Comparison of ENCODE assay signal across 18 cellular contexts in genomic region chr17:66664336-66664735, GRCh38.
DNase-seq lines count a peak whose midpoint lies in the region; ATAC-seq and TF ChIP-seq lines count a peak whose summit lies in the region.
"Had no signal": no experiment of that assay in that cellular context is flagged by ENCODE, and none has a peak within 500 bp of the region (broad histone marks: within the 10 kb centered on the region; RNA-seq: fewer than 3 reads in every experiment).

No MANE protein-coding gene starts in this region.

- H3K27ac ChIP-seq in VCaP: peak overlapping the region; percentile 78
- no peak overlapping the region for H3K27ac ChIP-seq in naive thymus-derived CD4-positive, alpha-beta T cell (ENCODE audit: low read depth, low read length)
- H3K27ac ChIP-seq: 22Rv1; BLaER1 treated with 17β-estradiol and CSF1 and Interleukin-3, amounts not matched to agents 10 nM and 100 nM; HL-60 had no signal

- no peak overlapping the region for H3K4me3 ChIP-seq in naive thymus-derived CD4-positive, alpha-beta T cell (ENCODE audit: low read length)
- H3K4me3 ChIP-seq: A549; BLaER1 treated with 17β-estradiol and CSF1 and Interleukin-3, amounts not matched to agents 10 nM and 100 nM; GM23338 had no signal

- H3K9me3 Mint-ChIP-seq in activated CD4-positive, alpha-beta T cell treated with anti-CD3 and anti-CD28 coated beads for 36 hours (ENCODE audit: low read depth): peaks cover 2% of the 10 kb centered on the region
- H3K9me3 Mint-ChIP-seq in activated T-cell treated with anti-CD3 and anti-CD28 coated beads, Interleukin-2, amount 50 U/mL, for 72 hours: peaks cover 0 to 3% of the 10 kb centered on the region in 2 donors
- no peaks in the 10 kb centered on the region for H3K9me3 Mint-ChIP-seq in activated T-cell treated with anti-CD3 and anti-CD28 coated beads, Interleukin-2, amount 50 U/mL, for 4 hours
- H3K9me3 Mint-ChIP-seq in naive thymus-derived CD4-positive, alpha-beta T cell: peaks cover 0 to 5% (median 0%) of the 10 kb centered on the region in 11 donors
- H3K9me3 Mint-ChIP-seq: HFFc6 had no signal

- H3K27me3 Mint-ChIP-seq in activated CD4-positive, alpha-beta T cell treated with anti-CD3 and anti-CD28 coated beads for 36 hours: no peaks in the 10 kb centered on the region
- no peaks in the 10 kb centered on the region for H3K27me3 Mint-ChIP-seq in activated T-cell treated with anti-CD3 and anti-CD28 coated beads, Interleukin-2, amount 50 U/mL, for 72 hours (ENCODE audit: low read depth)
- no peaks in the 10 kb centered on the region for H3K27me3 Mint-ChIP-seq in activated T-cell treated with anti-CD3 and anti-CD28 coated beads, Interleukin-2, amount 50 U/mL, for 4 hours (ENCODE audit: low read depth)
- no peaks in the 10 kb centered on the region for H3K27me3 Mint-ChIP-seq in naive thymus-derived CD4-positive, alpha-beta T cell
- H3K27me3 Mint-ChIP-seq: CD4-positive, CD25-positive, alpha-beta regulatory T cell had no signal

- H3K36me3 ChIP-seq in naive thymus-derived CD4-positive, alpha-beta T cell (ENCODE audit: control insufficient read depth in 2 of 3, insufficient read depth in 3 of 3, low read length in 3 of 3): no peaks in the 10 kb centered on the region

- peaks cover 82% of the 10 kb centered on the region for H3K4me1 Mint-ChIP-seq in activated CD4-positive, alpha-beta T cell treated with anti-CD3 and anti-CD28 coated beads for 36 hours
- H3K4me1 Mint-ChIP-seq in activated T-cell treated with anti-CD3 and anti-CD28 coated beads, Interleukin-2, amount 50 U/mL, for 72 hours (ENCODE audit: low read depth): peaks cover 94% of the 10 kb centered on the region
- peaks cover 73% of the 10 kb centered on the region for H3K4me1 Mint-ChIP-seq in activated T-cell treated with anti-CD3 and anti-CD28 coated beads, Interleukin-2, amount 50 U/mL, for 4 hours (ENCODE audit: low read depth)
- H3K4me1 Mint-ChIP-seq in naive thymus-derived CD4-positive, alpha-beta T cell: peaks cover 41 to 93% (median 78%) of the 10 kb centered on the region in 7 donors
- H3K4me1 Mint-ChIP-seq: GM23338 had no signal

- H3K27me3 ChIP-seq in naive thymus-derived CD4-positive, alpha-beta T cell (ENCODE audit: control insufficient read depth in 2 of 2, insufficient read depth in 2 of 2, low read length in 2 of 2): no peaks in the 10 kb centered on the region
- H3K27me3 ChIP-seq: BLaER1 treated with 17β-estradiol and CSF1 and Interleukin-3, amounts not matched to agents 10 nM and 100 nM had no signal

- POLR2A ChIA-PET in activated CD4-positive, alpha-beta T cell treated with anti-CD3 and anti-CD28 coated beads for 36 hours (lab: Charles Lee): no interaction called here
- POLR2A ChIA-PET in naive thymus-derived CD4-positive, alpha-beta T cell (lab: Charles Lee): no interaction called here

- DNase-seq in activated CD4-positive, alpha-beta T cell treated with anti-CD3 and anti-CD28 coated beads for 36 hours: peak; percentile 26
- no peak for DNase-seq in activated CD4-positive, alpha-beta T cell treated with anti-CD3 and anti-CD28 coated beads, Interleukin-2, amount 50 U/mL, for 4 hours
- DNase-seq in activated T-cell treated with anti-CD3 and anti-CD28 coated beads, Interleukin-2, amount 50 U/mL, for 72 hours: peak in 1 of 2 donors; percentile 34
- no peak for DNase-seq in activated T-cell treated with anti-CD3 and anti-CD28 coated beads, Interleukin-2, amount 50 U/mL, for 4 hours
- no peak for DNase-seq in naive thymus-derived CD4-positive, alpha-beta T cell
- DNase-seq in middle frontal gyrus (ENCODE audit: extremely low spot score, low spot score): no peak
- DNase-seq in T-helper 2 cell: no peak
- DNase-seq: Caco-2; CD4-positive, CD25-positive, alpha-beta regulatory T cell; H7; HFFc6 had no signal

- peak; percentile 9 for ATAC-seq in activated CD4-positive, alpha-beta T cell treated with anti-CD3 and anti-CD28 coated beads for 36 hours
- peak; percentile 32 to 51 for ATAC-seq in activated T-cell treated with anti-CD3 and anti-CD28 coated beads, Interleukin-2, amount 50 U/mL, for 72 hours (replicated peaks in 1 of 2)
- no peak for ATAC-seq in activated T-cell treated with anti-CD3 and anti-CD28 coated beads, Interleukin-2, amount 50 U/mL, for 4 hours
- ATAC-seq in naive thymus-derived CD4-positive, alpha-beta T cell: no peak
- ATAC-seq: A549, GM23338, HCT116 had no signal

- peaks cover 48% of the 10 kb centered on the region for H3K36me3 Mint-ChIP-seq in activated CD4-positive, alpha-beta T cell treated with anti-CD3 and anti-CD28 coated beads for 36 hours (ENCODE audit: low read depth)
- peaks cover 15 to 42% of the 10 kb centered on the region in 2 donors for H3K36me3 Mint-ChIP-seq in activated T-cell treated with anti-CD3 and anti-CD28 coated beads, Interleukin-2, amount 50 U/mL, for 72 hours (ENCODE audit: insufficient read depth in 2 of 2)
- peaks cover 30% of the 10 kb centered on the region for H3K36me3 Mint-ChIP-seq in activated T-cell treated with anti-CD3 and anti-CD28 coated beads, Interleukin-2, amount 50 U/mL, for 4 hours (ENCODE audit: insufficient read depth)
- H3K36me3 Mint-ChIP-seq in naive thymus-derived CD4-positive, alpha-beta T cell: peaks cover 9 to 58% (median 39%) of the 10 kb centered on the region in 5 donors

- H3K27ac Mint-ChIP-seq in activated CD4-positive, alpha-beta T cell treated with anti-CD3 and anti-CD28 coated beads for 36 hours: no peak overlapping the region
- H3K27ac Mint-ChIP-seq in activated T-cell treated with anti-CD3 and anti-CD28 coated beads, Interleukin-2, amount 50 U/mL, for 72 hours: peak overlapping the region; percentile 79
- peak overlapping the region in 6 of 9 donors; percentile 28 to 82 (median 41) for H3K27ac Mint-ChIP-seq in naive thymus-derived CD4-positive, alpha-beta T cell
- H3K27ac Mint-ChIP-seq: CD4-positive, CD25-positive, alpha-beta regulatory T cell; GM23338; HFFc6 had no signal

- TF ChIP-seq CTCF in VCaP (conservative IDR thresholded peaks at IDR 0.05): no peak

- no peaks in the 10 kb centered on the region for H3K9me3 ChIP-seq in naive thymus-derived CD4-positive, alpha-beta T cell (ENCODE audit: control insufficient read depth in 2 of 3, low read length in 3 of 3)
- H3K9me3 ChIP-seq: A549, Caco-2 had no signal

- CTCF ChIA-PET in activated CD4-positive, alpha-beta T cell treated with anti-CD3 and anti-CD28 coated beads for 36 hours (lab: Charles Lee): interaction anchor here (0.6 kb wide), 2 partner anchors 10 to 227 kb away, joined by 3 to 6 read pairs; no protein-coding TSS in a partner anchor
- CTCF ChIA-PET in naive thymus-derived CD4-positive, alpha-beta T cell (lab: Charles Lee): no interaction called here

- H3K4me3 Mint-ChIP-seq in activated CD4-positive, alpha-beta T cell treated with anti-CD3 and anti-CD28 coated beads for 36 hours: no peak overlapping the region
- peak overlapping the region; percentile 38 to 41 for H3K4me3 Mint-ChIP-seq in activated T-cell treated with anti-CD3 and anti-CD28 coated beads, Interleukin-2, amount 50 U/mL, for 72 hours
- H3K4me3 Mint-ChIP-seq in activated T-cell treated with anti-CD3 and anti-CD28 coated beads, Interleukin-2, amount 50 U/mL, for 4 hours: no peak overlapping the region
- no peak overlapping the region for H3K4me3 Mint-ChIP-seq in naive thymus-derived CD4-positive, alpha-beta T cell
- H3K4me3 Mint-ChIP-seq: CD4-positive, CD25-positive, alpha-beta regulatory T cell; GM23338; HFFc6 had no signal

- intact Hi-C loops in activated CD4-positive, alpha-beta T cell treated with anti-CD3 and anti-CD28 coated beads for 36 hours (cut with DNase I, micrococcal nuclease): no loop called here
- intact Hi-C loops in naive thymus-derived CD4-positive, alpha-beta T cell (cut with micrococcal nuclease): no loop called here

- H3K4me1 ChIP-seq in naive thymus-derived CD4-positive, alpha-beta T cell (ENCODE audit: control insufficient read depth in 2 of 2, insufficient read depth in 2 of 2, low read length in 2 of 2): peaks cover 15 to 33% of the 10 kb centered on the region in 2 donors
- H3K4me1 ChIP-seq: Caco-2 had no signal

Comparison
In these comparisons a context has a peak if more than half of its experiments do, and no peak if none do; other contexts are left out.
1. ATAC-seq: peak in activated CD4-positive, alpha-beta T cell treated with anti-CD3 and anti-CD28 coated beads for 36 hours (single experiment) and activated T-cell treated with anti-CD3 and anti-CD28 coated beads, Interleukin-2, amount 50 U/mL, for 72 hours (2 of 2); none in activated T-cell treated with anti-CD3 and anti-CD28 coated beads, Interleukin-2, amount 50 U/mL, for 4 hours (0 of 2) and naive thymus-derived CD4-positive, alpha-beta T cell (single experiment).
2. H3K4me3 Mint-ChIP-seq: peak in activated T-cell treated with anti-CD3 and anti-CD28 coated beads, Interleukin-2, amount 50 U/mL, for 72 hours (2 of 2); none in activated CD4-positive, alpha-beta T cell treated with anti-CD3 and anti-CD28 coated beads for 36 hours (single experiment), activated T-cell treated with anti-CD3 and anti-CD28 coated beads, Interleukin-2, amount 50 U/mL, for 4 hours (single experiment) and naive thymus-derived CD4-positive, alpha-beta T cell (0 of 10).